Comparison of ENCODE assay signal across 19 cellular contexts in genomic region chr17:676060-676745, GRCh38. TPM values are rescaled to one million over a fixed set of nuclear protein-coding genes. Genes with fewer than 3 reads are reported as not detected.
A peak's percentile ranks its signal among the peaks of the same experiment; 100 is the strongest.
DNase-seq lines count a peak whose midpoint lies in the region; ATAC-seq and TF ChIP-seq lines count a peak whose summit lies in the region.
"Had no signal": no experiment of that assay in that cellular context is flagged by ENCODE, and none has a peak within 500 bp of the region (broad histone marks: within the 10 kb centered on the region; RNA-seq: fewer than 3 reads in every experiment).

No MANE protein-coding gene starts in this region.

- H3K36me3 ChIP-seq in heart left ventricle, result peaks cover 0 to 33% (median 0%) of the 10 kb centered on the region in 9 donors
- no peaks in the 10 kb centered on the region for H3K36me3 ChIP-seq in CD8-positive, alpha-beta T cell (ENCODE audit: insufficient read depth, low read length)

- intact Hi-C loops in heart left ventricle (cut with DNase I), result no loop called here
- intact Hi-C loops in sciatic nerve (cut with DNase I), result no loop called here
- intact Hi-C loops in CD8-positive, alpha-beta T cell (cut with DNase I, micrococcal nuclease), result no loop called here

- no peaks in the 10 kb centered on the region for H3K27me3 Mint-ChIP-seq in brain
- H3K27me3 Mint-ChIP-seq in CD8-positive, alpha-beta T cell (ENCODE audit: low read depth), result no peaks in the 10 kb centered on the region
- H3K27me3 Mint-ChIP-seq: effector memory CD8-positive, alpha-beta T cell; memory B cell had no signal

- whole genome bisulfite sequencing in heart left ventricle, 4 donors, result 60 to 71% (median 66%) methylated on average over 8 of the region's 8 CpGs

- peak overlapping the region in 1 of 5 experiments; percentile 3 for H3K4me3 Mint-ChIP-seq in brain
- H3K4me3 Mint-ChIP-seq in CD8-positive, alpha-beta T cell, result no peak overlapping the region
- H3K4me3 Mint-ChIP-seq: effector memory CD8-positive, alpha-beta T cell; memory B cell; nephron progenitor cell had no signal

- ATAC-seq in heart left ventricle (peak in 3 of 4 donors; percentile 69 to 77 (median 70)), sciatic nerve (peak; percentile 94), GM18505 (IDR thresholded peaks at IDR 0.05; ENCODE audit: unreplicated experiment) (no peak)
- ATAC-seq in CD8-positive, alpha-beta T cell, result no peak
- ATAC-seq: effector memory CD8-positive, alpha-beta T cell; HCT116; PC-3 had no signal

- no peaks in the 10 kb centered on the region for H3K27me3 ChIP-seq in heart left ventricle
- no peaks in the 10 kb centered on the region for H3K27me3 ChIP-seq in CD8-positive, alpha-beta T cell (ENCODE audit: insufficient read depth, low read length)

- CTCF ChIA-PET in CD8-positive, alpha-beta T cell (lab: Charles Lee), result no interaction called here

- H3K27ac Mint-ChIP-seq in brain, result peak overlapping the region in 3 of 5 experiments; percentile 9 to 82 (median 73)
- H3K27ac Mint-ChIP-seq in CD8-positive, alpha-beta T cell, result no peak overlapping the region
- H3K27ac Mint-ChIP-seq: effector memory CD8-positive, alpha-beta T cell; memory B cell had no signal

- TF ChIP-seq CTCF in brain (conservative IDR thresholded peaks at IDR 0.05) (no peak), heart left ventricle (IDR thresholded peaks at IDR 0.05) (no peak)
- no peak for TF ChIP-seq CTCF in CD8-positive, alpha-beta T cell (IDR thresholded peaks at IDR 0.05)

- H3K4me1 Mint-ChIP-seq in brain, result peaks cover 41% of the 10 kb centered on the region
- no peaks in the 10 kb centered on the region for H3K4me1 Mint-ChIP-seq in CD8-positive, alpha-beta T cell (ENCODE audit: low read depth)

- peak overlapping the region in 9 of 12 donors; percentile 30 to 69 (median 50) for H3K27ac ChIP-seq in heart left ventricle
- no peak overlapping the region for H3K27ac ChIP-seq in CD8-positive, alpha-beta T cell (ENCODE audit: low read depth, low read length)
- H3K27ac ChIP-seq: SK-N-MC had no signal

- POLR2A ChIA-PET in CD8-positive, alpha-beta T cell (lab: Charles Lee), result no interaction called here

- peaks cover 0 to 15% (median 2%) of the 10 kb centered on the region in 12 donors for H3K4me1 ChIP-seq in heart left ventricle
- no peaks in the 10 kb centered on the region for H3K4me1 ChIP-seq in CD8-positive, alpha-beta T cell (ENCODE audit: insufficient read depth, low read length)

- H3K9me3 ChIP-seq in heart left ventricle, result no peaks in the 10 kb centered on the region
- no peaks in the 10 kb centered on the region for H3K9me3 ChIP-seq in CD8-positive, alpha-beta T cell (ENCODE audit: low read length)

- H3K9me3 Mint-ChIP-seq in brain, result peaks cover 0 to 2% (median 0%) of the 10 kb centered on the region in 5 experiments
- H3K9me3 Mint-ChIP-seq in CD8-positive, alpha-beta T cell, result no peaks in the 10 kb centered on the region
- H3K9me3 Mint-ChIP-seq: effector memory CD8-positive, alpha-beta T cell had no signal

- DNase-seq in DMS 273 treated with DMSO at 0.1 percent for 48 hours (lab: John Stamatoyannopoulos, UW) (peak; percentile 27), heart left ventricle (no peak), sciatic nerve (ENCODE audit: low spot score) (no peak), NCI-H1930 (lab: John Stamatoyannopoulos, UW) (no peak), LoVo (ENCODE audit: low spot score) (no peak)
- no peak for DNase-seq in CD8-positive, alpha-beta T cell
- DNase-seq: activated CD4-positive, alpha-beta T cell treated with anti-CD3 and anti-CD28 coated beads for 48 hours; activated naive CD4-positive, alpha-beta T cell; effector memory CD8-positive, alpha-beta T cell; GF-D8; NCI-H1694 treated with DMSO at 0.1 percent for 48 hours; NCI-H526; nephron progenitor cell; PC-3 had no signal

- peak overlapping the region in 5 of 12 donors; percentile 6 to 37 (median 22) for H3K4me3 ChIP-seq in heart left ventricle
- H3K4me3 ChIP-seq in CD8-positive, alpha-beta T cell (ENCODE audit: low read depth, low read length), result no peak overlapping the region
- H3K4me3 ChIP-seq: SK-N-MC had no signal

- TF ChIP-seq POLR2A in heart left ventricle (IDR thresholded peaks at IDR 0.05), result no peak
- no peak for TF ChIP-seq POLR2A in GM18505 (IDR thresholded peaks at IDR 0.05; ENCODE audit: borderline replicate concordance, extremely low read depth, insufficient read depth, insufficient read length)

- peaks cover 50% of the 10 kb centered on the region for H3K36me3 Mint-ChIP-seq in brain
- peaks cover 44% of the 10 kb centered on the region for H3K36me3 Mint-ChIP-seq in CD8-positive, alpha-beta T cell

RNA-seq across cellular contexts. Expression of gene VPS53, which starts 38.4 kb away (rescaled TPM):
- 25.8 TPM for polyA plus RNA-seq in brain (ENCODE audit: insufficient read depth, low read depth, low replicate concordance)
- total RNA-seq in heart left ventricle, result 10 to 100 TPM; 11.0 to 50.5 (median 40.2) TPM
- polyA plus RNA-seq in heart left ventricle, result 10 to 100 TPM in 1 of 2 donors, 1 to 10 TPM in 1; 7.8 to 14.7 TPM
- 76.6 TPM for total RNA-seq in sciatic nerve
- 10 to 100 TPM; 49.3 to 51.5 TPM for total RNA-seq in CD8-positive, alpha-beta T cell

RNA-seq across cellular contexts. Expression of gene TLCD3A, which starts 56.2 kb away (rescaled TPM):
- 19.4 TPM for polyA plus RNA-seq in brain (ENCODE audit: insufficient read depth, low read depth, low replicate concordance)
- 1 to 10 TPM; 1.5 to 4.7 (median 2.9) TPM for total RNA-seq in heart left ventricle
- 1 to 10 TPM in 1 of 2 donors, under 1 TPM in 1; 0.76 to 3.3 TPM for polyA plus RNA-seq in heart left ventricle
- 10.1 TPM for total RNA-seq in sciatic nerve
- 1 to 10 TPM; 1.5 to 3.2 TPM for total RNA-seq in CD8-positive, alpha-beta T cell

Comparison
In these comparisons a context has a peak if more than half of its experiments do, and no peak if none do; other contexts are left out.
1. ATAC-seq: peak in heart left ventricle (3 of 4) and sciatic nerve (single experiment); none in GM18505 (single experiment) and CD8-positive, alpha-beta T cell (single experiment).